ENCODE assay signal across 8 cellular contexts in genomic region chr16:90046971-90047713, GRCh38. TPM values are rescaled to one million over a fixed set of nuclear protein-coding genes. Genes with fewer than 3 reads are reported as not detected.
A peak's percentile ranks its signal among the peaks of the same experiment; 100 is the strongest.
DNase-seq lines count a peak whose midpoint lies in the region; ATAC-seq, FAIRE-seq and TF ChIP-seq lines count a peak whose summit lies in the region.

No MANE protein-coding gene starts in this region.

- H3K27ac Mint-ChIP-seq in stimulated activated memory B cell treated with anti-CD40 and anti-IgM and Interleukin-4, amounts not matched to agents 10 μg/mL and 1 μg/mL and 100 μg/mL, for 72 hours = no peak overlapping the region

- TF ChIP-seq CTCF in cardiac muscle cell (IDR thresholded peaks at IDR 0.05; ENCODE audit: low read depth, low read length) (no peak), pancreas (IDR thresholded peaks at IDR 0.05) (no peak)

- ATAC-seq in pancreas = peak; percentile 74 to 85 (median 79)
- no peak for ATAC-seq in stimulated activated memory B cell treated with anti-CD40 and anti-IgM and Interleukin-4, amounts not matched to agents 10 μg/mL and 1 μg/mL and 100 μg/mL, for 72 hours

- WGBS in pancreas, 2 donors = 1 to 3% methylated on average over 39 to 40 of the region's 40 CpGs

- intact Hi-C loops in pancreas (cut with DNase I) = no loop called here

- peaks cover 9% of the 10 kb centered on the region for H3K4me1 Mint-ChIP-seq in stimulated activated memory B cell treated with anti-CD40 and anti-IgM and Interleukin-4, amounts not matched to agents 10 μg/mL and 1 μg/mL and 100 μg/mL, for 72 hours

- no peaks in the 10 kb centered on the region for H3K36me3 Mint-ChIP-seq in stimulated activated memory B cell treated with anti-CD40 and anti-IgM and Interleukin-4, amounts not matched to agents 10 μg/mL and 1 μg/mL and 100 μg/mL, for 72 hours

- H3K27me3 ChIP-seq in cardiac muscle cell = peaks cover 19% of the 10 kb centered on the region
- no peaks in the 10 kb centered on the region for H3K27me3 ChIP-seq in pancreas

- DNase-seq in ELR (ENCODE audit: low read depth) (peak; percentile 74), SW480 (ENCODE audit: low spot score) (peak; percentile 17), cardiac muscle cell (ENCODE audit: low read depth in 1 of 2, low spot score in 1 of 2) (peak; percentile 54 to 86), pancreas (peak; percentile 71 to 91 (median 79)), globus pallidus (ENCODE audit: low spot score) (no peak), superior temporal gyrus (ENCODE audit: extremely low spot score) (no peak), amniotic stem cell (lab: John Stamatoyannopoulos, UW) (no peak)

- H3K4me3 Mint-ChIP-seq in stimulated activated memory B cell treated with anti-CD40 and anti-IgM and Interleukin-4, amounts not matched to agents 10 μg/mL and 1 μg/mL and 100 μg/mL, for 72 hours = no peak overlapping the region

- H3K36me3 ChIP-seq in cardiac muscle cell (no peaks in the 10 kb centered on the region), pancreas (peaks cover 0 to 5% (median 0%) of the 10 kb centered on the region in 3 donors)

- peaks cover 62% of the 10 kb centered on the region for H3K27me3 Mint-ChIP-seq in stimulated activated memory B cell treated with anti-CD40 and anti-IgM and Interleukin-4, amounts not matched to agents 10 μg/mL and 1 μg/mL and 100 μg/mL, for 72 hours

- H3K4me3 ChIP-seq in cardiac muscle cell (peak overlapping the region; percentile 11), pancreas (peak overlapping the region; percentile 10 to 65 (median 26))

- H3K27ac ChIP-seq in cardiac muscle cell (no peak overlapping the region), pancreas (no peak overlapping the region)

- FAIRE-seq in pancreas (lab: Jason Lieb, UNC) = no peak

- H3K4me1 ChIP-seq in cardiac muscle cell (ENCODE audit: low read depth) (peaks cover 5% of the 10 kb centered on the region), pancreas (peaks cover 4 to 10% (median 6%) of the 10 kb centered on the region in 3 donors)

- no peaks in the 10 kb centered on the region for H3K9me3 Mint-ChIP-seq in stimulated activated memory B cell treated with anti-CD40 and anti-IgM and Interleukin-4, amounts not matched to agents 10 μg/mL and 1 μg/mL and 100 μg/mL, for 72 hours

- H3K9me3 ChIP-seq in cardiac muscle cell (ENCODE audit: low read depth) = no peaks in the 10 kb centered on the region
- no peaks in the 10 kb centered on the region for H3K9me3 ChIP-seq in pancreas

RNA-seq across cellular contexts. Expression of gene DBNDD1, which starts 27.9 kb away (rescaled TPM):
- total RNA-seq in cardiac muscle cell (4.3 and 5.9 TPM in 2 replicates), pancreas (10 to 100 TPM in 2 of 6 donors, 1 to 10 TPM in 4; 7.3 to 12.9 (median 9.7) TPM)
- polyA plus RNA-seq in cardiac muscle cell (5.1 and 7.0 TPM in 2 replicates), pancreas (1 to 10 TPM; 6.2 to 8.9 TPM)

RNA-seq across cellular contexts. Expression of gene PRDM7, which starts 30.0 kb away (rescaled TPM):
- total RNA-seq in cardiac muscle cell (not detected in 2 replicates), pancreas (not detected)
- polyA plus RNA-seq in cardiac muscle cell (not detected in 2 replicates), pancreas (not detected)

Comparison
In these comparisons a context has a peak if more than half of its experiments do, and no peak if none do; other contexts are left out.
1. DNase-seq: peak in ELR (single experiment), SW480 (single experiment), cardiac muscle cell (2 of 2) and pancreas (6 of 6); none in globus pallidus (single experiment), superior temporal gyrus (single experiment) and amniotic stem cell (single experiment).